In the genomic region with DNA sequence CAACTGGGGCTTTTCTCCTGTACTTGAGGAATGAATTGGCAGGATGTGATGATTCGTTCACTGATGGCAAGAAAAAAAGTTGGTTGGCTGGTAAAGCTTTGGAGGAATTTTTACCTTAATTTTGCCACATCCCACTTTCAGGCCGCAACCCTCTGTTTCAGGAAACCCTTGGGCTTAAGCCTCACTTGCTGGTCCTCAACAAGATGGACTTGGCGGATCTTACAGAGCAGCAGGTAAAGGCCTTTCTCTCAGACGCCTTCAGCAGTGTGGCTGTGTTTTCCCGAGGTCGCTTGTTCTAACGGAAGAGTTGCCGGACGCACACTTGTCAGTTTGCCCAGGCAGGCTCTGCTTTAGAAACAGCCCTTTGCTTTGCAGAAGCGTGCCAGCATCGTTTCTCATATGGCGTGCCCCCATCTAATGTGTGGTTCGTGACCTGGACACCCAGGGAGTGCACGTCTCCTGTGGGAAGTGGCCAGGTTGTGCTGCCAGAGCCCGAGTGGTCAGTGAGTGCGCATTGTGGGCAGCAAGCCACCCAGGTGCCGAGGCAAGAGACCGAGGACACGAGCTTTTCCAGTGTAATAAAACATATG, we compare ENCODE assay signal across 15 cellular contexts. TPM values are rescaled to one million over a fixed set of nuclear protein-coding genes. Genes with fewer than 3 reads are reported as not detected.
DNase-seq lines count a peak whose midpoint lies in the region; ATAC-seq and TF ChIP-seq lines count a peak whose summit lies in the region.
"Had no signal": no experiment of that assay in that cellular context is flagged by ENCODE, and none has a peak within 500 bp of the region (broad histone marks: within the 10 kb centered on the region; RNA-seq: fewer than 3 reads in every experiment).

No MANE protein-coding gene starts in this region.

- peak overlapping the region; percentile 68; the same call in 1 of the 2 replicates for H3K27ac Mint-ChIP-seq in WTC11
- peak overlapping the region; percentile 76 for H3K27ac Mint-ChIP-seq in stimulated activated effector memory CD8-positive, alpha-beta T cell treated with anti-CD3 and anti-CD28 coated beads, Interleukin-12 subunit alpha, Interleukin-12 subunit beta, amount 100 ng/mL, for 72 hours

- H3K27me3 Mint-ChIP-seq in WTC11 (ENCODE audit: low read depth): no peaks in the 10 kb centered on the region
- H3K27me3 Mint-ChIP-seq: memory B cell had no signal

- CTCF ChIA-PET in WTC11 (lab: Charles Lee): no interaction called here

- DNase-seq in activated effector memory CD4-positive, alpha-beta T cell treated with anti-CD3 and anti-CD28 coated beads, Interleukin-2, amount 50 U/mL, for 16 hours: peak; percentile 37
- DNase-seq in activated effector memory CD4-positive, alpha-beta T cell treated with Interleukin-2 at 50 U/mL for 16 hours: no peak
- DNase-seq in WTC11 (ENCODE audit: low spot score): no peak
- peak; percentile 28 for DNase-seq in islet precursor cell
- DNase-seq in stimulated activated effector memory CD8-positive, alpha-beta T cell treated with anti-CD3 and anti-CD28 coated beads, Interleukin-12 subunit alpha, Interleukin-12 subunit beta, amount 100 ng/mL, for 72 hours (ENCODE audit: low spot score in 2 of 2): peak in 1 of 2 donors; percentile 46
- no peak for DNase-seq in SHP77 treated with DMSO at 0.1 percent for 48 hours (lab: John Stamatoyannopoulos, UW)
- DNase-seq: activated CD4-positive, CD25-positive, alpha-beta regulatory T cell; activated gamma-delta T cell treated with Interleukin-2 at 50 U/mL for 16 hours; NCI-H1694; NCI-H524 treated with DMSO at 0.1 percent for 48 hours had no signal

- H3K4me1 Mint-ChIP-seq in WTC11: peaks cover 11% of the 10 kb centered on the region
- peaks cover 47% of the 10 kb centered on the region for H3K4me1 Mint-ChIP-seq in stimulated activated effector memory CD8-positive, alpha-beta T cell treated with anti-CD3 and anti-CD28 coated beads, Interleukin-12 subunit alpha, Interleukin-12 subunit beta, amount 100 ng/mL, for 72 hours

- H3K4me3 Mint-ChIP-seq in WTC11: peak overlapping the region; percentile 96; the same call in 1 of the 2 replicates
- H3K4me3 Mint-ChIP-seq in stimulated activated effector memory CD8-positive, alpha-beta T cell treated with anti-CD3 and anti-CD28 coated beads, Interleukin-12 subunit alpha, Interleukin-12 subunit beta, amount 100 ng/mL, for 72 hours: peak overlapping the region; percentile 94

- POLR2A ChIA-PET in WTC11 (lab: Charles Lee): interaction anchor here (0.6 kb wide), 1 partner anchor 48 kb away, joined by 5 read pairs; no protein-coding TSS in a partner anchor

- ATAC-seq in WTC11 (no peak), HG03045 (IDR thresholded peaks at IDR 0.05; ENCODE audit: unreplicated experiment) (no peak), HG03139 (IDR thresholded peaks at IDR 0.05; ENCODE audit: unreplicated experiment) (no peak)
- ATAC-seq in stimulated activated effector memory CD8-positive, alpha-beta T cell treated with anti-CD3 and anti-CD28 coated beads, Interleukin-12 subunit alpha, Interleukin-12 subunit beta, amount 100 ng/mL, for 72 hours: no peak

- no peak for TF ChIP-seq CTCF in WTC11 (IDR thresholded peaks at IDR 0.05)

- H3K9me3 Mint-ChIP-seq in WTC11: no peaks in the 10 kb centered on the region
- no peaks in the 10 kb centered on the region for H3K9me3 Mint-ChIP-seq in stimulated activated effector memory CD8-positive, alpha-beta T cell treated with anti-CD3 and anti-CD28 coated beads, Interleukin-12 subunit alpha, Interleukin-12 subunit beta, amount 100 ng/mL, for 72 hours
- H3K9me3 Mint-ChIP-seq: memory B cell had no signal

- peaks cover 44% of the 10 kb centered on the region for H3K36me3 Mint-ChIP-seq in WTC11
- H3K36me3 Mint-ChIP-seq in stimulated activated effector memory CD8-positive, alpha-beta T cell treated with anti-CD3 and anti-CD28 coated beads, Interleukin-12 subunit alpha, Interleukin-12 subunit beta, amount 100 ng/mL, for 72 hours: peaks cover 72% of the 10 kb centered on the region

TF ChIP-seq in WTC11, 78 proteins besides CTCF, POLR2A, EP300 and RAD21 (continues in another document):
- TF ChIP-seq, protein P1, sequence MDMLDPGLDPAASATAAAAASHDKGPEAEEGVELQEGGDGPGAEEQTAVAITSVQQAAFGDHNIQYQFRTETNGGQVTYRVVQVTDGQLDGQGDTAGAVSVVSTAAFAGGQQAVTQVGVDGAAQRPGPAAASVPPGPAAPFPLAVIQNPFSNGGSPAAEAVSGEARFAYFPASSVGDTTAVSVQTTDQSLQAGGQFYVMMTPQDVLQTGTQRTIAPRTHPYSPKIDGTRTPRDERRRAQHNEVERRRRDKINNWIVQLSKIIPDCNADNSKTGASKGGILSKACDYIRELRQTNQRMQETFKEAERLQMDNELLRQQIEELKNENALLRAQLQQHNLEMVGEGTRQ (CRISPR knock-in tag; IDR thresholded peaks at IDR 0.05): no peak
- TF ChIP-seq, protein P2, sequence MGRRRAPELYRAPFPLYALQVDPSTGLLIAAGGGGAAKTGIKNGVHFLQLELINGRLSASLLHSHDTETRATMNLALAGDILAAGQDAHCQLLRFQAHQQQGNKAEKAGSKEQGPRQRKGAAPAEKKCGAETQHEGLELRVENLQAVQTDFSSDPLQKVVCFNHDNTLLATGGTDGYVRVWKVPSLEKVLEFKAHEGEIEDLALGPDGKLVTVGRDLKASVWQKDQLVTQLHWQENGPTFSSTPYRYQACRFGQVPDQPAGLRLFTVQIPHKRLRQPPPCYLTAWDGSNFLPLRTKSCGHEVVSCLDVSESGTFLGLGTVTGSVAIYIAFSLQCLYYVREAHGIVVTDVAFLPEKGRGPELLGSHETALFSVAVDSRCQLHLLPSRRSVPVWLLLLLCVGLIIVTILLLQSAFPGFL (CRISPR knock-in tag; IDR thresholded peaks at IDR 0.05; ENCODE audit: borderline replicate concordance): no peak
- TF ChIP-seq, protein P3, sequence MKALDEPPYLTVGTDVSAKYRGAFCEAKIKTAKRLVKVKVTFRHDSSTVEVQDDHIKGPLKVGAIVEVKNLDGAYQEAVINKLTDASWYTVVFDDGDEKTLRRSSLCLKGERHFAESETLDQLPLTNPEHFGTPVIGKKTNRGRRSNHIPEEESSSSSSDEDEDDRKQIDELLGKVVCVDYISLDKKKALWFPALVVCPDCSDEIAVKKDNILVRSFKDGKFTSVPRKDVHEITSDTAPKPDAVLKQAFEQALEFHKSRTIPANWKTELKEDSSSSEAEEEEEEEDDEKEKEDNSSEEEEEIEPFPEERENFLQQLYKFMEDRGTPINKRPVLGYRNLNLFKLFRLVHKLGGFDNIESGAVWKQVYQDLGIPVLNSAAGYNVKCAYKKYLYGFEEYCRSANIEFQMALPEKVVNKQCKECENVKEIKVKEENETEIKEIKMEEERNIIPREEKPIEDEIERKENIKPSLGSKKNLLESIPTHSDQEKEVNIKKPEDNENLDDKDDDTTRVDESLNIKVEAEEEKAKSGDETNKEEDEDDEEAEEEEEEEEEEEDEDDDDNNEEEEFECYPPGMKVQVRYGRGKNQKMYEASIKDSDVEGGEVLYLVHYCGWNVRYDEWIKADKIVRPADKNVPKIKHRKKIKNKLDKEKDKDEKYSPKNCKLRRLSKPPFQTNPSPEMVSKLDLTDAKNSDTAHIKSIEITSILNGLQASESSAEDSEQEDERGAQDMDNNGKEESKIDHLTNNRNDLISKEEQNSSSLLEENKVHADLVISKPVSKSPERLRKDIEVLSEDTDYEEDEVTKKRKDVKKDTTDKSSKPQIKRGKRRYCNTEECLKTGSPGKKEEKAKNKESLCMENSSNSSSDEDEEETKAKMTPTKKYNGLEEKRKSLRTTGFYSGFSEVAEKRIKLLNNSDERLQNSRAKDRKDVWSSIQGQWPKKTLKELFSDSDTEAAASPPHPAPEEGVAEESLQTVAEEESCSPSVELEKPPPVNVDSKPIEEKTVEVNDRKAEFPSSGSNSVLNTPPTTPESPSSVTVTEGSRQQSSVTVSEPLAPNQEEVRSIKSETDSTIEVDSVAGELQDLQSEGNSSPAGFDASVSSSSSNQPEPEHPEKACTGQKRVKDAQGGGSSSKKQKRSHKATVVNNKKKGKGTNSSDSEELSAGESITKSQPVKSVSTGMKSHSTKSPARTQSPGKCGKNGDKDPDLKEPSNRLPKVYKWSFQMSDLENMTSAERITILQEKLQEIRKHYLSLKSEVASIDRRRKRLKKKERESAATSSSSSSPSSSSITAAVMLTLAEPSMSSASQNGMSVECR (CRISPR knock-in tag; IDR thresholded peaks at IDR 0.05; ENCODE audit: borderline replicate concordance): no peak
- TF ChIP-seq SMAD3 (CRISPR knock-in tag; IDR thresholded peaks at IDR 0.05; ENCODE audit: borderline replicate concordance) (no peak), ZBTB21 (CRISPR knock-in tag; IDR thresholded peaks at IDR 0.05; ENCODE audit: borderline replicate concordance) (no peak), TEAD4 (CRISPR knock-in tag; IDR thresholded peaks at IDR 0.05) (no peak), MYBL2 (CRISPR knock-in tag; IDR thresholded peaks at IDR 0.05) (no peak), FOXJ3 (CRISPR knock-in tag; IDR thresholded peaks at IDR 0.05; ENCODE audit: borderline replicate concordance) (no peak)
- TF ChIP-seq, protein P4, sequence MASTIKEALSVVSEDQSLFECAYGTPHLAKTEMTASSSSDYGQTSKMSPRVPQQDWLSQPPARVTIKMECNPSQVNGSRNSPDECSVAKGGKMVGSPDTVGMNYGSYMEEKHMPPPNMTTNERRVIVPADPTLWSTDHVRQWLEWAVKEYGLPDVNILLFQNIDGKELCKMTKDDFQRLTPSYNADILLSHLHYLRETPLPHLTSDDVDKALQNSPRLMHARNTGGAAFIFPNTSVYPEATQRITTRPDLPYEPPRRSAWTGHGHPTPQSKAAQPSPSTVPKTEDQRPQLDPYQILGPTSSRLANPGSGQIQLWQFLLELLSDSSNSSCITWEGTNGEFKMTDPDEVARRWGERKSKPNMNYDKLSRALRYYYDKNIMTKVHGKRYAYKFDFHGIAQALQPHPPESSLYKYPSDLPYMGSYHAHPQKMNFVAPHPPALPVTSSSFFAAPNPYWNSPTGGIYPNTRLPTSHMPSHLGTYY (CRISPR knock-in tag; IDR thresholded peaks at IDR 0.05): no peak
- TF ChIP-seq, protein P5, sequence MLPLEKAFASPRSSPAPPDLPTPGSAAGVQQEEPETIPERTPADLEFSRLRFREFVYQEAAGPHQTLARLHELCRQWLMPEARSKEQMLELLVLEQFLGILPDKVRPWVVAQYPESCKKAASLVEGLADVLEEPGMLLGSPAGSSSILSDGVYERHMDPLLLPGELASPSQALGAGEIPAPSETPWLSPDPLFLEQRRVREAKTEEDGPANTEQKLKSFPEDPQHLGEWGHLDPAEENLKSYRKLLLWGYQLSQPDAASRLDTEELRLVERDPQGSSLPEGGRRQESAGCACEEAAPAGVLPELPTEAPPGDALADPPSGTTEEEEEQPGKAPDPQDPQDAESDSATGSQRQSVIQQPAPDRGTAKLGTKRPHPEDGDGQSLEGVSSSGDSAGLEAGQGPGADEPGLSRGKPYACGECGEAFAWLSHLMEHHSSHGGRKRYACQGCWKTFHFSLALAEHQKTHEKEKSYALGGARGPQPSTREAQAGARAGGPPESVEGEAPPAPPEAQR (CRISPR knock-in tag; IDR thresholded peaks at IDR 0.05): no peak

RNA-seq across cellular contexts. Expression of a gene that starts 2.2 kb away (rescaled TPM):
- total RNA-seq in WTC11 (2021): 51.8 to 63.0 TPM (median 53.0 TPM) in 3 replicates

RNA-seq across cellular contexts. Expression of a gene that starts 17.1 kb away (rescaled TPM):
- total RNA-seq in WTC11 (2021): 3.6 to 5.6 TPM (median 5.2 TPM) in 3 replicates
- total RNA-seq: H4 had no signal

RNA-seq across cellular contexts. Expression of a gene that starts 23.0 kb away (rescaled TPM):
- 84.1 to 91.8 TPM (median 88.8 TPM) in 3 replicates for total RNA-seq in WTC11 (2021)

RNA-seq across cellular contexts. Expression of a gene that starts 28.3 kb away (rescaled TPM):
- total RNA-seq in WTC11 (2021): 0.27 to 0.59 TPM (median 0.32 TPM) in 3 replicates
- total RNA-seq: H4, omental fat pad had no signal

RNA-seq across cellular contexts. Expression of a gene that starts 38.3 kb away (rescaled TPM):
- 31.3 to 40.5 TPM (median 33.8 TPM) in 3 replicates for total RNA-seq in WTC11 (2021)

Comparison
In these comparisons a context has a peak if more than half of its experiments do, and no peak if none do; other contexts are left out.
1. DNase-seq: peak in activated effector memory CD4-positive, alpha-beta T cell treated with anti-CD3 and anti-CD28 coated beads, Interleukin-2, amount 50 U/mL, for 16 hours (single experiment) and islet precursor cell (single experiment); none in activated effector memory CD4-positive, alpha-beta T cell treated with Interleukin-2 at 50 U/mL for 16 hours (single experiment), WTC11 (single experiment) and SHP77 treated with DMSO at 0.1 percent for 48 hours (single experiment).